Comparison of ENCODE assay signal across 3 cellular contexts in genomic region chrX:100719139-100719538, GRCh38.
TF ChIP-seq lines count a peak whose summit lies in the region.

No MANE protein-coding gene starts in this region.

TF ChIP-seq in liver, 16 proteins besides CTCF, POLR2A, EP300 and RAD21:
- TF ChIP-seq HNF4A (conservative IDR thresholded peaks at IDR 0.05) = peak; percentile 64 to 78
- TF ChIP-seq REST (IDR thresholded peaks at IDR 0.05) = no peak
- no peak for TF ChIP-seq FOXA1 (IDR thresholded peaks at IDR 0.05)

TF ChIP-seq in HepG2, 621 proteins besides CTCF, POLR2A, EP300 and RAD21:
- TF ChIP-seq ISL2 (CRISPR knock-in tag; IDR thresholded peaks at IDR 0.05) = no peak
TF ChIP-seq in HepG2: peak in this region for 0.

TF ChIP-seq in endothelial cell of umbilical vein, 7 proteins besides CTCF, POLR2A, EP300 and RAD21:
- TF ChIP-seq POLR2AphosphoS5 (IDR thresholded peaks at IDR 0.05; ENCODE audit: insufficient read depth, low read depth, low read length) (no peak), EZH2 (IDR thresholded peaks at IDR 0.05; ENCODE audit: borderline replicate concordance, low read depth, low read length, severe bottlenecking) (no peak), GATA2 (IDR thresholded peaks at IDR 0.05; ENCODE audit: insufficient read depth, insufficient read length, low read depth, low read length) (no peak), MAX (IDR thresholded peaks at IDR 0.05; ENCODE audit: insufficient read depth, insufficient read length) (no peak), JUN (IDR thresholded peaks at IDR 0.05; ENCODE audit: borderline replicate concordance, insufficient read depth, insufficient read length, low read depth) (no peak), MYC (IDR thresholded peaks at IDR 0.05; ENCODE audit: low read depth, low read length) (no peak), FOS (IDR thresholded peaks at IDR 0.05; ENCODE audit: borderline replicate concordance, insufficient read depth, low read length) (no peak)
TF ChIP-seq in endothelial cell of umbilical vein: peak in this region for 0.
